21 cellular contexts compared by ENCODE assay signal in genomic region chr19:3392480-3392879, GRCh38. TPM values are rescaled to one million over a fixed set of nuclear protein-coding genes. Genes with fewer than 3 reads are reported as not detected.
DNase-seq lines count a peak whose midpoint lies in the region; ATAC-seq, FAIRE-seq and TF ChIP-seq lines count a peak whose summit lies in the region.
"Had no signal": no experiment of that assay in that cellular context is flagged by ENCODE, and none has a peak within 500 bp of the region (broad histone marks: within the 10 kb centered on the region; RNA-seq: fewer than 3 reads in every experiment).

No MANE protein-coding gene starts in this region.

- 70% methylated on average over 7 of the region's 11 CpGs; no CpG with 5 or more reads in 1 of the 2 experiments for WGBS in H1 (ENCODE audit: extremely low coverage in 1 of 2, insufficient coverage in 1 of 2, insufficient read length in 1 of 2, insufficient replicate concordance in 2 of 2, low coverage in 1 of 2, low lambda C conversion rate in 2 of 2, missing lambda C conversion rate in 1 of 2), 2 experiments

- no peak overlapping the region for H2BK20ac ChIP-seq in H1 (ENCODE audit: low read length)

- H3K9me3 ChIP-seq in right atrium auricular region (no peaks in the 10 kb centered on the region), H1 (ENCODE audit: insufficient read depth in 2 of 2, low read depth in 1 of 2, low read length in 1 of 2) (no peaks in the 10 kb centered on the region), osteoblast (ENCODE audit: low read depth, low read length) (no peaks in the 10 kb centered on the region), vagina (no peaks in the 10 kb centered on the region)
- H3K9me3 ChIP-seq: A549 had no signal

- no peak for ATAC-seq in left ventricle myocardium superior
- ATAC-seq: A549; CD8-positive, alpha-beta T cell; HepG2; PC-3 had no signal

- DNase-seq in right atrium auricular region (ENCODE audit: low spot score): no peak
- no peak for DNase-seq in left ventricle myocardium superior
- no peak for DNase-seq in H1 (ENCODE audit: low read depth in 1 of 2, low spot score in 2 of 2)
- DNase-seq in osteoblast (ENCODE audit: insufficient read length, low spot score, missing footprints): peak; percentile 65
- no peak for DNase-seq in vagina (ENCODE audit: extremely low spot score in 2 of 2)
- no peak for DNase-seq in stimulated activated CD8-positive, alpha-beta memory T cell treated with anti-CD3 and anti-CD28 coated beads, Interleukin-4, amount 100 ng/mL, for 48 hours
- DNase-seq in D341Med (ENCODE audit: low spot score): no peak
- DNase-seq in chondrocyte (ENCODE audit: low spot score): no peak
- DNase-seq: Calu3; CD8-positive, alpha-beta T cell; DMS79; H7; KG1; NCI-H1417; NCI-H1930; NCI-H510A; PC-3; RPMI8226; SIG-M5 had no signal

- no peak overlapping the region for H3K9ac ChIP-seq in H1 (replicated peaks in 1 of 4; ENCODE audit: extremely low read depth in 1 of 4, low read depth in 3 of 4, low read length in 3 of 4)

- H2BK5ac ChIP-seq in H1 (ENCODE audit: low read depth, low read length): no peak overlapping the region

- TF ChIP-seq CTCF in right atrium auricular region (IDR thresholded peaks at IDR 0.05) (no peak), H1 (IDR thresholded peaks at IDR 0.05; ENCODE audit: control extremely low read depth in 1 of 3, insufficient read depth in 1 of 3, low read depth in 1 of 3, low read length in 3 of 3) (no peak), osteoblast (IDR thresholded peaks at IDR 0.05; ENCODE audit: extremely low read depth, low read depth, low read length) (no peak), vagina (IDR thresholded peaks at IDR 0.05) (no peak), chondrocyte (IDR thresholded peaks at IDR 0.05) (no peak)

- H3K4ac ChIP-seq in H1 (replicated peaks; ENCODE audit: insufficient read length, low read depth, low read length): no peak overlapping the region

- no peak overlapping the region for H2AFZ ChIP-seq in H1 (ENCODE audit: low read length)
- H2AFZ ChIP-seq in osteoblast (ENCODE audit: low read length): no peak overlapping the region

- no peak overlapping the region for H2AK5ac ChIP-seq in H1 (ENCODE audit: low read depth, low read length)

- no peak overlapping the region for H3K4me3 Mint-ChIP-seq in chondrocyte (ENCODE audit: unreplicated experiment)
- H3K4me3 Mint-ChIP-seq: CD8-positive, alpha-beta T cell had no signal

- H3K79me2 ChIP-seq in H1 (ENCODE audit: control insufficient read depth in 1 of 2, insufficient read depth in 2 of 2, low read length in 2 of 2): no peaks in the 10 kb centered on the region
- peaks cover 93% of the 10 kb centered on the region for H3K79me2 ChIP-seq in osteoblast (ENCODE audit: insufficient read depth, low read length)

- H2BK15ac ChIP-seq in H1 (ENCODE audit: low read length): no peak overlapping the region

- TF ChIP-seq POLR2A in H1 (IDR thresholded peaks at IDR 0.05; ENCODE audit: control extremely low read depth in 1 of 2, low read depth in 2 of 2, low read length in 2 of 2) (no peak), vagina (IDR thresholded peaks at IDR 0.05) (no peak)

- no peak for TF ChIP-seq EP300 in H1 (IDR thresholded peaks at IDR 0.05; ENCODE audit: borderline replicate concordance in 1 of 2, low read depth in 2 of 2, low read length in 2 of 2)

- H3K27ac ChIP-seq in right atrium auricular region: peak overlapping the region; percentile 27 to 56
- no peak overlapping the region for H3K27ac ChIP-seq in H1 (ENCODE audit: low read depth, low read length)
- no peak overlapping the region for H3K27ac ChIP-seq in osteoblast (ENCODE audit: low read depth, low read length)
- peak overlapping the region; percentile 23 for H3K27ac ChIP-seq in vagina
- H3K27ac ChIP-seq: A549 had no signal

- H2BK120ac ChIP-seq in H1 (replicated peaks; ENCODE audit: low read depth, low read length): no peak overlapping the region

- H3K23me2 ChIP-seq in H1 (ENCODE audit: low read depth, low read length): 0 out of 2 replicates have a peak, but pooled peaks cover 1% of the 10 kb centered on the region

- H3K9me3 Mint-ChIP-seq in chondrocyte (ENCODE audit: low read depth): no peaks in the 10 kb centered on the region
- H3K9me3 Mint-ChIP-seq: CD8-positive, alpha-beta T cell had no signal

- H3K18ac ChIP-seq in H1 (ENCODE audit: extremely low read depth, low read length): no peak overlapping the region

- FAIRE-seq in H1 (lab: Jason Lieb, UNC): no peak
- FAIRE-seq: A549, HepG2 had no signal

- peak overlapping the region; percentile 60; the same call in 1 of the 2 replicates for H2BK12ac ChIP-seq in H1 (ENCODE audit: low read depth, low read length)

- H3K23ac ChIP-seq in H1 (ENCODE audit: insufficient read length): no peak overlapping the region

- TF ChIP-seq RAD21 in H1 (IDR thresholded peaks at IDR 0.05 in 1 of 2, conservative IDR thresholded peaks at IDR 0.05 in 1 of 2; ENCODE audit: low read depth in 2 of 2, low read length in 2 of 2): no peak

- intact Hi-C loops in left ventricle myocardium superior (cut with micrococcal nuclease): no loop called here
- intact Hi-C loops in vagina (cut with DNase I): no loop called here

- no peaks in the 10 kb centered on the region for H3K79me1 ChIP-seq in H1 (ENCODE audit: low read depth, low read length)

- peaks cover 1% of the 10 kb centered on the region for H3K36me3 Mint-ChIP-seq in chondrocyte (ENCODE audit: low read depth)

- no peak overlapping the region for H3K56ac ChIP-seq in H1 (replicated peaks; ENCODE audit: insufficient read length, low read depth, low read length)

- no peaks in the 10 kb centered on the region for H3K27me3 ChIP-seq in right atrium auricular region
- H3K27me3 ChIP-seq in H1 (replicated peaks in 1 of 4; ENCODE audit: control insufficient read depth in 3 of 4, extremely low read depth in 1 of 4, insufficient read depth in 3 of 4, low read length in 3 of 4): peaks cover 0 to 2% (median 0%) of the 10 kb centered on the region in 4 experiments; a peak in 2 of 7 replicates
- no peaks in the 10 kb centered on the region for H3K27me3 ChIP-seq in osteoblast (ENCODE audit: insufficient read depth, low read length)
- no peaks in the 10 kb centered on the region for H3K27me3 ChIP-seq in vagina

- H3K36me3 ChIP-seq in right atrium auricular region: peaks cover 24% of the 10 kb centered on the region
- no peaks in the 10 kb centered on the region for H3K36me3 ChIP-seq in H1 (ENCODE audit: control insufficient read depth in 2 of 4, insufficient read depth in 4 of 4, low read length in 3 of 4)
- H3K36me3 ChIP-seq in osteoblast (ENCODE audit: insufficient read depth, low read length): peaks cover 8% of the 10 kb centered on the region
- H3K36me3 ChIP-seq in vagina: no peaks in the 10 kb centered on the region

- no peaks in the 10 kb centered on the region for H3K27me3 Mint-ChIP-seq in chondrocyte (ENCODE audit: low read depth)

- H3K4me2 ChIP-seq in H1 (ENCODE audit: insufficient read depth in 1 of 2, low read depth in 2 of 2, low read length in 2 of 2) (no peak overlapping the region), osteoblast (ENCODE audit: insufficient read depth, low read length) (no peak overlapping the region)
- H3K4me2 ChIP-seq: A549 had no signal

- no peak overlapping the region for H3K27ac Mint-ChIP-seq in chondrocyte (ENCODE audit: unreplicated experiment)
- H3K27ac Mint-ChIP-seq: CD8-positive, alpha-beta T cell had no signal

- no peak overlapping the region for H4K8ac ChIP-seq in H1 (ENCODE audit: extremely low read depth, insufficient read depth, low read length)

- no peak overlapping the region for H3K14ac ChIP-seq in H1 (ENCODE audit: insufficient read length)

- POLR2A ChIA-PET in H1 (lab: Charles Lee; ENCODE audit: partially characterized antibody): no interaction called here

- no peak overlapping the region for H4K5ac ChIP-seq in H1 (ENCODE audit: insufficient read length, low read depth, low read length)

- peaks cover 23% of the 10 kb centered on the region for H3K4me1 Mint-ChIP-seq in chondrocyte (ENCODE audit: low read depth)

- no peak overlapping the region for H4K91ac ChIP-seq in H1 (replicated peaks; ENCODE audit: insufficient read length, low read length)

- H4K20me1 ChIP-seq in H1 (replicated peaks in 1 of 2; ENCODE audit: control insufficient read depth in 1 of 2, insufficient read depth in 2 of 2, low read length in 2 of 2) (no peaks in the 10 kb centered on the region), osteoblast (ENCODE audit: insufficient read depth, low read length) (peaks cover 55% of the 10 kb centered on the region)

- CTCF ChIA-PET in H1 (lab: Charles Lee; ENCODE audit: partially characterized antibody): interaction anchor here (1.0 to 1.1 kb wide), 2 partner anchors 37 to 47 kb away, joined by 3 to 4 read pairs; no protein-coding TSS in a partner anchor

- H3K4me1 ChIP-seq in right atrium auricular region: peaks cover 0 to 47% of the 10 kb centered on the region in 2 donors
- peaks cover 0 to 15% (median 9%) of the 10 kb centered on the region in 4 experiments; a peak in 5 of 7 replicates for H3K4me1 ChIP-seq in H1 (replicated peaks in 1 of 4; ENCODE audit: control insufficient read depth in 3 of 4, insufficient read depth in 4 of 4, low read length in 3 of 4)
- H3K4me1 ChIP-seq in osteoblast (ENCODE audit: insufficient read depth, low read length): peaks cover 10% of the 10 kb centered on the region
- H3K4me1 ChIP-seq in vagina: peaks cover 63% of the 10 kb centered on the region

- H3K4me3 ChIP-seq in right atrium auricular region: no peak overlapping the region
- no peak overlapping the region for H3K4me3 ChIP-seq in H1 (ENCODE audit: extremely low read depth in 1 of 4, insufficient read depth in 2 of 4, low read depth in 3 of 4, low read length in 4 of 4)
- H3K4me3 ChIP-seq in osteoblast (ENCODE audit: insufficient read depth, low read length): no peak overlapping the region
- H3K4me3 ChIP-seq in vagina: no peak overlapping the region
- H3K4me3 ChIP-seq: A549 had no signal

TF ChIP-seq in H1, 55 proteins besides CTCF, POLR2A, EP300 and RAD21 (continues in another document):
- TF ChIP-seq NANOG (IDR thresholded peaks at IDR 0.05; ENCODE audit: insufficient read depth, low read depth, low read length, poor library complexity, severe bottlenecking): no peak
- TF ChIP-seq CREB1 (IDR thresholded peaks at IDR 0.05): no peak

RNA-seq across cellular contexts. Expression of gene NFIC, which starts 26.1 kb away (rescaled TPM):
- total RNA-seq in right atrium auricular region (100 to 1,000 TPM; 111 to 196 TPM), left ventricle myocardium superior (178 TPM), osteoblast (57.2 and 61.2 TPM in 2 replicates), vagina (142 TPM), chondrocyte (81.5 to 85.5 TPM (median 83.4 TPM) in 3 replicates)
- 2.6 and 3.2 TPM in 2 replicates for total RNA-seq in H1 (2021; fragmentation: NEBNext Ultra II Directional; extraction: Animal tissue kit (Norgen Biotek cat#: 25700))
- 0.56 and 0.82 TPM in 2 replicates for polyA plus RNA-seq in H1 (2011; rRNA removed)
- 0.35 TPM for polyA plus RNA-seq in H1 (2011; cell fraction: cytosol; rRNA removed)
- 0.88 TPM for polyA plus RNA-seq in H1 (2011; cell fraction: nucleus; rRNA removed)
- polyA plus RNA-seq in H1 (2012, experiment 1 of 2): 2.1 to 4.3 TPM (median 3.5 TPM) in 4 replicates
- polyA plus RNA-seq in H1 (2012, experiment 2 of 2): 2.9 TPM
- 6.0 TPM for polyA plus RNA-seq in H1 (2013, experiment 1 of 2)
- polyA plus RNA-seq in H1 (2013, experiment 2 of 2): 5.3 TPM
- polyA minus RNA-seq in H1 (2011; rRNA and poly(A)+ RNA removed): 0.34 and 0.41 TPM in 2 replicates
- polyA minus RNA-seq in H1 (2011; cell fraction: cytosol; rRNA and poly(A)+ RNA removed): 1.2 TPM
- 1.6 TPM for polyA minus RNA-seq in H1 (2011; cell fraction: nucleus; rRNA and poly(A)+ RNA removed)

Comparison
In these comparisons a context has a peak if more than half of its experiments do, and no peak if none do; other contexts are left out.
1. H3K27ac ChIP-seq: peak in right atrium auricular region (2 of 2) and vagina (single experiment); none in H1 (single experiment) and osteoblast (single experiment).
2. RNA of gene NFIC, which starts 26.1 kb away (total RNA-seq): 111 to 196 TPM in right atrium auricular region, 178 TPM in left ventricle myocardium superior (single experiment), 142 TPM in vagina (single experiment), 81.5 to 85.5 TPM in chondrocyte and 57.2 to 61.2 TPM in osteoblast; 2.6 to 3.2 TPM in H1; every median in the first group is over 10 times any median in the second.